Comparison of ENCODE assay signal across 8 cellular contexts in the genomic region with DNA sequence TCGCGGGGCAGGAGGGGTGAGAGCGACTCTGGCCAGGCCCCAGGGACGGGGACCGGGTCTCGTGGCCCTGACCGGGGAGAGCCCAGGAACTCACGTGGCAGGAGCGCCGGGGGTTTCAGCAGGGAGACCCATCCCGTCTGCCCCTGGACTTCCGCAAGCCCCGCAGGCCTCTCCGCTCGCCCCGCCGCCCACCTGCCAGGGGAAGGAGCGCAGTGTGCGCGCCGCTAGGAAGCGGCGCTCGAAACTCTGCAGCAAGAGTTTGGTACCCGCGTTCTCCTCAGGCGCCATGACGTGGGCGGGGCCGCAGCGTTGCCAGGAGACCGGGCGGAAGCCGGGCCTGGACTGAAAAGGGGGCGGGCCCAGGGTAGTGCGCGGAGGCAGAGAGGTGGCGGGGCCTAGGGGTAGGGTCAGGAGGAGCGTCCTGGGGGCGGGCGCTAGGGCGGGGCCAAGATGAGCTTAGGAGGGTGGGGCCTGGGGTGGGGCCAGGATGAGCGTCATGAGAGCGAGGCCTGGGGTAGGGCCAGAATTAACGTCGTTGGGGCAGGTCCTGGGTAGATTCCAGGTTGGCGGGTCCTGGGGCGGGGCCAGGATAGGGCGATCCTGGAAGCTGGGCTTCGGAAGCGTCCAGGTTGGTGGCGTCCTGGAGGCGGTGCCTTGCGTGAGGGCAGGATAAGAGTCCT. TPM values are rescaled to one million over a fixed set of nuclear protein-coding genes. Genes with fewer than 3 reads are reported as not detected.
DNase-seq lines count a peak whose midpoint lies in the region; ATAC-seq, FAIRE-seq and TF ChIP-seq lines count a peak whose summit lies in the region.

No MANE protein-coding gene starts in this region.

- peak; percentile 49; the same call in 1 of the 2 replicates for TF ChIP-seq POLR2A in GM12892 (IDR thresholded peaks at IDR 0.05; ENCODE audit: low read depth, low read length)

- peaks cover 0 to 19% (median 9%) of the 10 kb centered on the region in 9 donors for H3K4me1 ChIP-seq in heart right ventricle

- peak overlapping the region in 9 of 10 donors; percentile 48 to 90 (median 82) for H3K27ac ChIP-seq in heart right ventricle

- 0% methylated on average over 50 to 54 of the region's 54 CpGs for WGBS in heart right ventricle, 2 donors

- peak overlapping the region; percentile 61 to 95 (median 82) for H3K4me3 ChIP-seq in heart right ventricle

- ATAC-seq in HG02852 (IDR thresholded peaks at IDR 0.05; ENCODE audit: unreplicated experiment) (peak; percentile 98), heart right ventricle (peak; percentile 100)

- FAIRE-seq in GM12892 (lab: Jason Lieb, UNC), result no peak

- no peaks in the 10 kb centered on the region for H3K9me3 ChIP-seq in heart right ventricle

- intact Hi-C loops in heart right ventricle (cut with DNase I) (no loop called here), posterior vena cava (cut with DNase I) (no loop called here)

- no peaks in the 10 kb centered on the region for H3K27me3 ChIP-seq in heart right ventricle

- no peaks in the 10 kb centered on the region for H3K36me3 ChIP-seq in heart right ventricle

- DNase-seq in GM12892 (ENCODE audit: insufficient read length), result peak; percentile 76
- DNase-seq in NCI-H1436 treated with DMSO at 0.1 percent for 48 hours (lab: John Stamatoyannopoulos, UW), result peak; percentile 89
- peak; percentile 99 for DNase-seq in T follicular helper cell (ENCODE audit: low read depth)
- peak; percentile 97 for DNase-seq in amniotic stem cell (lab: John Stamatoyannopoulos, UW)
- DNase-seq in heart right ventricle, result peak; percentile 99 to 100
- DNase-seq in posterior vena cava (ENCODE audit: low spot score), result peak; percentile 100
- DNase-seq in ureter (ENCODE audit: low spot score), result peak; percentile 98

- no peak for TF ChIP-seq CTCF in heart right ventricle (IDR thresholded peaks at IDR 0.05)

RNA-seq across cellular contexts. Expression of a gene that starts 29.7 kb away (rescaled TPM):
- not detected for polyA plus RNA-seq in GM12892 (2012; ENCODE audit: missing spikeins)
- not detected for total RNA-seq in heart right ventricle
- not detected for polyA plus RNA-seq in heart right ventricle
- 1 to 10 TPM in 1 of 2 donors, under 1 TPM in 1; 0.90 to 1.1 TPM for total RNA-seq in posterior vena cava
- 0.99 TPM for total RNA-seq in ureter

Comparison
In these comparisons a context has a peak if more than half of its experiments do, and no peak if none do; other contexts are left out.
1. Peak in every context shown above with its lines: DNase-seq, ATAC-seq, H3K4me3 ChIP-seq and H3K27ac ChIP-seq.